19 cellular contexts compared by ENCODE assay signal in the genomic region with DNA sequence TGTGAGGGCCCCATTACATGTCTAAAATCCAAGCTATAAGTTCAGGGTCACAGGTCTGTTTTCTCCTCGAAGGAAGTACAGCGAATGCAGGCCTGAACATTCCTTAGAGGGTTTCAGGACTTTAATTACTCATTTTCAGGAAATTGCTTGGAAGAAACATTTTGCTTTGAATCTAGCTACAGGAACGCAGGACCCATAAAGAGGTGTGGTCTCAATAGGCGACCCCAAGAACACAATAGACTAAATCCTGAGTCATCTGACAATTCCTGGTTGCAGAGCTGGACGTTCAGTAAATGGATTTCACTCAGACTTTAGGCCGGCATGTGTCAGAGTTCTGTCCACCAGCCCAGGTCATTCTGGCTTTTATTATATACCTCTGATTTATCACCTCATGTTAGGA. TPM values are rescaled to one million over a fixed set of nuclear protein-coding genes. Genes with fewer than 3 reads are reported as not detected.
DNase-seq lines count a peak whose midpoint lies in the region; ATAC-seq and TF ChIP-seq lines count a peak whose summit lies in the region.
"Had no signal": no experiment of that assay in that cellular context is flagged by ENCODE, and none has a peak within 500 bp of the region (broad histone marks: within the 10 kb centered on the region; RNA-seq: fewer than 3 reads in every experiment).

No MANE protein-coding gene starts in this region.

- H3K4me1 ChIP-seq in muscle layer of duodenum (ENCODE audit: control insufficient read depth in 1 of 2, insufficient read depth in 2 of 2, low read length in 2 of 2) = no peaks in the 10 kb centered on the region
- H3K4me1 ChIP-seq in thoracic aorta (ENCODE audit: control insufficient read depth in 1 of 2, low read depth in 2 of 2) = peaks cover 43 to 86% of the 10 kb centered on the region in 2 donors

- H3K36me3 ChIP-seq in muscle layer of duodenum (ENCODE audit: control insufficient read depth in 1 of 2, insufficient read depth in 2 of 2, low read length in 2 of 2) = no peaks in the 10 kb centered on the region
- H3K36me3 ChIP-seq in thoracic aorta = no peaks in the 10 kb centered on the region
- H3K36me3 ChIP-seq: WERI-Rb-1 had no signal

- H3K9me3 ChIP-seq in muscle layer of duodenum (ENCODE audit: control insufficient read depth in 1 of 2, low read length in 2 of 2) (no peaks in the 10 kb centered on the region), thoracic aorta (no peaks in the 10 kb centered on the region)

- H3K4me3 ChIP-seq in fibroblast of pulmonary artery (replicated peaks; ENCODE audit: low read depth, low read length) = no peak overlapping the region
- no peak overlapping the region for H3K4me3 ChIP-seq in muscle layer of duodenum (ENCODE audit: low read depth in 1 of 2, low read length in 2 of 2)
- peak overlapping the region; percentile 6 for H3K4me3 ChIP-seq in thoracic aorta
- H3K4me3 ChIP-seq: coronary artery had no signal

- ATAC-seq in thoracic aorta (ENCODE audit: insufficient number of reproducible peaks, low FRiP score, low read depth) = no peak
- ATAC-seq: natural killer cell treated with Interleukin-12 subunit alpha and Interleukin-12 subunit beta and Interleukin-15 and Interleukin-18, amount 100 ng/mL, for 72 hours; stimulated activated naive CD8-positive, alpha-beta T cell treated with anti-CD3 and anti-CD28 coated beads, Interleukin-15, amount 100 ng/mL, for 72 hours had no signal

- no peak for TF ChIP-seq CTCF in VCaP (conservative IDR thresholded peaks at IDR 0.05)
- TF ChIP-seq CTCF in fibroblast of pulmonary artery (IDR thresholded peaks at IDR 0.05; ENCODE audit: low read length, missing control alignments) = no peak
- no peak for TF ChIP-seq CTCF in thoracic aorta (IDR thresholded peaks at IDR 0.05)

- peak; percentile 33 for DNase-seq in fibroblast of pulmonary artery (ENCODE audit: low read depth)
- no peak for DNase-seq in thoracic aorta (ENCODE audit: low spot score)
- DNase-seq in NCI-H526 treated with DMSO at 0.1 percent for 48 hours (lab: John Stamatoyannopoulos, UW) = no peak
- DNase-seq in NCI-H524 (lab: John Stamatoyannopoulos, UW) = no peak
- DNase-seq in activated CD4-positive, alpha-beta T cell treated with anti-CD3 and anti-CD28 coated beads, Interleukin-2, amount 50 U/mL, for 4 hours = no peak
- DNase-seq: activated CD4-positive, alpha-beta memory T cell treated with anti-CD3 and anti-CD28 coated beads for 36 hours; activated naive CD4-positive, alpha-beta T cell treated with anti-CD3 and anti-CD28 coated beads for 36 hours; activated T-cell treated with anti-CD3 and anti-CD28 coated beads, Interleukin-2, amount 50 U/mL, for 1 hour; aorta; H7; IMR-90; NCI-H1694 treated with DMSO at 0.1 percent for 48 hours; retina; stimulated activated naive CD8-positive, alpha-beta T cell treated with anti-CD3 and anti-CD28 coated beads, Interleukin-15, amount 100 ng/mL, for 72 hours; WERI-Rb-1 had no signal

- H3K27ac ChIP-seq in VCaP = peak overlapping the region; percentile 73
- peak overlapping the region; percentile 32 for H3K27ac ChIP-seq in muscle layer of duodenum (ENCODE audit: low read length)
- H3K27ac ChIP-seq in thoracic aorta = peak overlapping the region; percentile 78 to 80
- H3K27ac ChIP-seq: WERI-Rb-1 had no signal

- H3K27me3 ChIP-seq in muscle layer of duodenum (ENCODE audit: low read depth, low read length) = no peaks in the 10 kb centered on the region
- H3K27me3 ChIP-seq in thoracic aorta (replicated peaks; ENCODE audit: insufficient read depth) = no peaks in the 10 kb centered on the region

RNA-seq across cellular contexts. Expression of a gene that starts 1.0 kb away (rescaled TPM):
- 100 to 1,000 TPM in 1 of 2 donors, 10 to 100 TPM in 1; 40.2 to 177 TPM for total RNA-seq in thoracic aorta
- total RNA-seq: activated CD4-positive, alpha-beta memory T cell treated with anti-CD3 and anti-CD28 coated beads for 36 hours; activated naive CD4-positive, alpha-beta T cell treated with anti-CD3 and anti-CD28 coated beads for 36 hours; IMR-90; natural killer cell treated with Interleukin-12 subunit alpha and Interleukin-12 subunit beta and Interleukin-15 and Interleukin-18, amount 100 ng/mL, for 72 hours had no signal
